ENCODE assay signal across 8 cellular contexts in genomic region chr7:149772821-149773425, GRCh38. TPM values are rescaled to one million over a fixed set of nuclear protein-coding genes. Genes with fewer than 3 reads are reported as not detected.
DNase-seq lines count a peak whose midpoint lies in the region; ATAC-seq and TF ChIP-seq lines count a peak whose summit lies in the region.

No MANE protein-coding gene starts in this region.

- H3K4me3 Mint-ChIP-seq in activated CD4-positive, alpha-beta T cell treated with anti-CD3 and anti-CD28 coated beads, Interleukin-2, amount 10 ng/mL, durations not matched to agents 7 days and 5 days = peak overlapping the region; percentile 50

- H3K36me3 ChIP-seq in neutrophil = peaks cover 31% of the 10 kb centered on the region

- H3K27me3 Mint-ChIP-seq in activated CD4-positive, alpha-beta T cell treated with anti-CD3 and anti-CD28 coated beads, Interleukin-2, amount 10 ng/mL, durations not matched to agents 7 days and 5 days = peaks cover 25% of the 10 kb centered on the region

- H3K27ac Mint-ChIP-seq in activated CD4-positive, alpha-beta T cell treated with anti-CD3 and anti-CD28 coated beads, Interleukin-2, amount 10 ng/mL, durations not matched to agents 7 days and 5 days = no peak overlapping the region

- peaks cover 11% of the 10 kb centered on the region for H3K4me1 Mint-ChIP-seq in activated CD4-positive, alpha-beta T cell treated with anti-CD3 and anti-CD28 coated beads, Interleukin-2, amount 10 ng/mL, durations not matched to agents 7 days and 5 days

- H3K4me1 ChIP-seq in neutrophil (ENCODE audit: control insufficient read depth in 1 of 2, insufficient read depth in 1 of 2, low read depth in 1 of 2, low read length in 1 of 2) = peaks cover 35 to 43% of the 10 kb centered on the region in 2 experiments

- ATAC-seq in HG03457 (IDR thresholded peaks at IDR 0.05; ENCODE audit: unreplicated experiment) (no peak), HG02623 (IDR thresholded peaks at IDR 0.05; ENCODE audit: unreplicated experiment) (no peak)

- no peaks in the 10 kb centered on the region for H3K9me3 Mint-ChIP-seq in activated CD4-positive, alpha-beta T cell treated with anti-CD3 and anti-CD28 coated beads, Interleukin-2, amount 10 ng/mL, durations not matched to agents 7 days and 5 days

- peaks cover 37% of the 10 kb centered on the region for H3K27me3 ChIP-seq in neutrophil

- POLR2A ChIA-PET in activated CD4-positive, alpha-beta T cell treated with anti-CD3 and anti-CD28 coated beads, Interleukin-2, amount 10 ng/mL, durations not matched to agents 7 days and 5 days (lab: Charles Lee) = interaction anchor here (0.5 kb wide), 1 partner anchor 16 kb away, joined by 5 read pairs; no protein-coding TSS in a partner anchor

- H3K4me3 ChIP-seq in epithelial cell of proximal tubule (ENCODE audit: low read depth, low read length) = peak overlapping the region; percentile 75
- H3K4me3 ChIP-seq in neutrophil (ENCODE audit: low read depth in 1 of 2, low read length in 1 of 2) = peak overlapping the region; percentile 87 to 88

- CTCF ChIA-PET in activated CD4-positive, alpha-beta T cell treated with anti-CD3 and anti-CD28 coated beads, Interleukin-2, amount 10 ng/mL, durations not matched to agents 7 days and 5 days (lab: Charles Lee) = interaction anchor here (0.9 to 1.5 kb wide), 3 partner anchors 11 to 65 kb away, joined by 3 to 6 read pairs (median 3); partner anchors contain the start of gene ZNF862

- peak; percentile 22 to 78 (median 69) for DNase-seq in NCI-H1417 (lab: John Stamatoyannopoulos, UW)
- DNase-seq in NCI-H1417 treated with DMSO at 0.1 percent for 48 hours (lab: John Stamatoyannopoulos, UW) = no peak
- peak; percentile 26 for DNase-seq in activated CD4-positive, alpha-beta T cell treated with anti-CD3 and anti-CD28 coated beads, Interleukin-2, amount 10 ng/mL, durations not matched to agents 7 days and 5 days
- DNase-seq in epithelial cell of proximal tubule (ENCODE audit: low read depth) = no peak
- DNase-seq in midbrain (lab: John Stamatoyannopoulos, UW) = no peak

- peak overlapping the region; percentile 96 for H3K27ac ChIP-seq in neutrophil

- H3K9me3 ChIP-seq in neutrophil = no peaks in the 10 kb centered on the region

- no peak for TF ChIP-seq CTCF in epithelial cell of proximal tubule (conservative IDR thresholded peaks at IDR 0.05; ENCODE audit: low read depth, low read length)
- TF ChIP-seq CTCF in neutrophil (IDR thresholded peaks at IDR 0.05) = no peak

- H3K36me3 Mint-ChIP-seq in activated CD4-positive, alpha-beta T cell treated with anti-CD3 and anti-CD28 coated beads, Interleukin-2, amount 10 ng/mL, durations not matched to agents 7 days and 5 days (ENCODE audit: low read depth) = no peaks in the 10 kb centered on the region

RNA-seq across cellular contexts. Expression of gene ZNF467, which starts 0.5 kb away (rescaled TPM):
- total RNA-seq in activated CD4-positive, alpha-beta T cell treated with anti-CD3 and anti-CD28 coated beads, Interleukin-2, amount 10 ng/mL, durations not matched to agents 7 days and 5 days = under 1 TPM; 0.15 to 0.32 TPM
- total RNA-seq in epithelial cell of proximal tubule = 0.07 and 0.12 TPM in 2 replicates

Comparison
In these comparisons a context has a peak if more than half of its experiments do, and no peak if none do; other contexts are left out.
1. DNase-seq: peak in NCI-H1417 (3 of 3) and activated CD4-positive, alpha-beta T cell treated with anti-CD3 and anti-CD28 coated beads, Interleukin-2, amount 10 ng/mL, durations not matched to agents 7 days and 5 days (single experiment); none in NCI-H1417 treated with DMSO at 0.1 percent for 48 hours (single experiment), epithelial cell of proximal tubule (single experiment) and midbrain (single experiment).